18 cellular contexts compared by ENCODE assay signal in the genomic region with DNA sequence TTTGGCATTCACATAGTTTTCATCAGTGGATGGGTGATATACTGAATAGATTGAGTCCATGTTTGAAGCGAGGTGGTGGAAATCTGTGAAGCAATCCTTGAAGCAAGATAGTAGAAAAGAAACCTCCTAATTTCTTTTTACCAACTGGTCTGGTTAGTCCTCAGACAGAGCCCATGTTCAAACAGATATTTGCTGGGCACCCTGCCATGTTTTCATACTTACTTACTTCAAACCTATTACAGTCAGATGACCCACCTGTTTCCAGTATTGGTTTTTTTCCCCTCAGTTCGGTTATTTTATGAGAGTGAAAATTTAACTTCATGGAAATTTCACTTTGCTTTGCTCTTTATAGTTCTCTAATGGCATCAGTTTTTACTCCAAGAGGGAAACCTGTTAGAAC. TPM values are rescaled to one million over a fixed set of nuclear protein-coding genes. Genes with fewer than 3 reads are reported as not detected.
"Had no signal": no experiment of that assay in that cellular context is flagged by ENCODE, and none has a peak within 500 bp of the region (broad histone marks: within the 10 kb centered on the region; RNA-seq: fewer than 3 reads in every experiment).

No MANE protein-coding gene starts in this region.

- H3K27ac ChIP-seq: coronary artery, tibial artery, vagina had no signal

- H3K27me3 Mint-ChIP-seq: activated naive CD4-positive, alpha-beta T cell treated with anti-CD3 and anti-CD28 coated beads, Interleukin-2, amount 50 U/mL, for 24 hours had no signal

- DNase-seq: activated effector memory CD4-positive, alpha-beta T cell treated with Interleukin-2 at 50 U/mL for 16 hours; activated T-cell treated with anti-CD3 and anti-CD28 coated beads, Interleukin-2, amount 50 U/mL, for 4 hours; amniotic stem cell; central memory CD4-positive, alpha-beta T cell; foreskin fibroblast; glutamatergic neuron; hypothalamus; mesendoderm; stimulated activated CD4-positive, alpha-beta T cell treated with anti-CD3 and anti-CD28 coated beads, Interleukin-1b, Interleukin-23, amount 100 ng/mL, for 48 hours; tibial artery had no signal

- H3K4me3 Mint-ChIP-seq: activated naive CD4-positive, alpha-beta T cell treated with anti-CD3 and anti-CD28 coated beads, Interleukin-2, amount 50 U/mL, for 24 hours; activated T-cell treated with anti-CD3 and anti-CD28 coated beads, Interleukin-2, amount 50 U/mL, for 4 hours; brain; neural crest cell; T-helper 2 cell treated with Interferon-gamma antibody and Interleukin-4, amounts not matched to agents 5 μg/mL and 100 μg/mL, for 36 hours had no signal

- H3K4me3 ChIP-seq: coronary artery, tibial artery, vagina had no signal

- H3K4me1 Mint-ChIP-seq: neural crest cell had no signal

- H3K27me3 ChIP-seq: tibial artery, vagina had no signal

- H3K9me3 ChIP-seq: tibial artery, vagina had no signal

- H3K27ac Mint-ChIP-seq: activated naive CD4-positive, alpha-beta T cell treated with anti-CD3 and anti-CD28 coated beads, Interleukin-2, amount 50 U/mL, for 24 hours; T-helper 2 cell treated with Interferon-gamma antibody and Interleukin-4, amounts not matched to agents 5 μg/mL and 100 μg/mL, for 36 hours had no signal

- ATAC-seq: activated T-cell treated with anti-CD3 and anti-CD28 coated beads, Interleukin-2, amount 50 U/mL, for 4 hours; sciatic nerve had no signal

RNA-seq across cellular contexts. Expression of gene CLEC3B, which starts 26.3 kb away (rescaled TPM):
- total RNA-seq: kidney epithelial cell, neural crest cell had no signal
